In genomic region chr17:41520821-41521521, GRCh38 we compare ENCODE assay signal across 14 cellular contexts. TPM values are rescaled to one million over a fixed set of nuclear protein-coding genes. Genes with fewer than 3 reads are reported as not detected.
A peak's percentile ranks its signal among the peaks of the same experiment; 100 is the strongest.
DNase-seq lines count a peak whose midpoint lies in the region; ATAC-seq and TF ChIP-seq lines count a peak whose summit lies in the region.
"Had no signal": no experiment of that assay in that cellular context is flagged by ENCODE, and none has a peak within 500 bp of the region (broad histone marks: within the 10 kb centered on the region; RNA-seq: fewer than 3 reads in every experiment).

No MANE protein-coding gene starts in this region.

- H3K4me3 ChIP-seq in colonic mucosa = no peak overlapping the region
- no peak overlapping the region for H3K4me3 ChIP-seq in skeletal muscle satellite cell (ENCODE audit: low read length)
- H3K4me3 ChIP-seq: cardiac muscle cell, gastroesophageal sphincter, right atrium auricular region had no signal

- H3K9ac ChIP-seq in colonic mucosa (ENCODE audit: low read depth in 2 of 2, low read length in 2 of 2) = peak overlapping the region in 1 of 2 donors; percentile 66
- no peak overlapping the region for H3K9ac ChIP-seq in skeletal muscle satellite cell (ENCODE audit: low read depth, low read length)

- H3K27me3 Mint-ChIP-seq in HFFc6 (ENCODE audit: insufficient read depth) = peaks cover 1% of the 10 kb centered on the region

- peaks cover 20% of the 10 kb centered on the region for H3K4me1 ChIP-seq in colonic mucosa
- H3K4me1 ChIP-seq in skeletal muscle satellite cell (ENCODE audit: control insufficient read depth, insufficient read depth, low read length) = peaks cover 32% of the 10 kb centered on the region
- H3K4me1 ChIP-seq: gastroesophageal sphincter, right atrium auricular region had no signal

- H3K9me3 ChIP-seq in colonic mucosa = no peaks in the 10 kb centered on the region
- H3K9me3 ChIP-seq in skeletal muscle satellite cell (replicated peaks; ENCODE audit: low read length) = no peaks in the 10 kb centered on the region
- H3K9me3 ChIP-seq: gastroesophageal sphincter, right atrium auricular region had no signal

- TF ChIP-seq CTCF in HFFc6 (IDR thresholded peaks at IDR 0.05) (no peak), colonic mucosa (IDR thresholded peaks at IDR 0.05) (no peak)

- H3K27me3 ChIP-seq in colonic mucosa = no peaks in the 10 kb centered on the region
- H3K27me3 ChIP-seq in skeletal muscle satellite cell (ENCODE audit: control insufficient read depth, insufficient read depth, low read length) = no peaks in the 10 kb centered on the region
- H3K27me3 ChIP-seq: cardiac muscle cell, right atrium auricular region had no signal

- H3K9me3 Mint-ChIP-seq in HFFc6 = no peaks in the 10 kb centered on the region

- TF ChIP-seq POLR2A in GM18505 (IDR thresholded peaks at IDR 0.05; ENCODE audit: borderline replicate concordance, extremely low read depth, insufficient read depth, insufficient read length) = no peak

- peak overlapping the region; percentile 92 for H3K27ac Mint-ChIP-seq in HFFc6

- H3K36me3 ChIP-seq in colonic mucosa (no peaks in the 10 kb centered on the region), skeletal muscle satellite cell (ENCODE audit: insufficient read depth, low read length) (no peaks in the 10 kb centered on the region)
- H3K36me3 ChIP-seq: gastroesophageal sphincter, right atrium auricular region had no signal

- peak overlapping the region; percentile 53; the same call in 1 of the 2 replicates for H3K4me3 Mint-ChIP-seq in HFFc6

- ATAC-seq in GM18505 (IDR thresholded peaks at IDR 0.05; ENCODE audit: unreplicated experiment) (no peak), HG03159 (IDR thresholded peaks at IDR 0.05; ENCODE audit: unreplicated experiment) (no peak), HG03039 (IDR thresholded peaks at IDR 0.05; ENCODE audit: unreplicated experiment) (no peak)
- ATAC-seq: gastroesophageal sphincter had no signal

- intact Hi-C loops in colonic mucosa (cut with DNase I) = no loop called here

- no peak for DNase-seq in HFFc6
- DNase-seq in NCI-H2196 treated with DMSO at 0.1 percent for 48 hours (lab: John Stamatoyannopoulos, UW; ENCODE audit: unreplicated experiment) = peak; percentile 50
- DNase-seq in colonic mucosa = peak; percentile 78
- no peak for DNase-seq in ureter (ENCODE audit: low spot score)
- DNase-seq: GF-D8, NCI-H524 treated with DMSO at 0.1 percent for 48 hours had no signal

- H3K27ac ChIP-seq in colonic mucosa = peak overlapping the region; percentile 82
- H3K27ac ChIP-seq: cardiac muscle cell, gastroesophageal sphincter, right atrium auricular region had no signal

- no peaks in the 10 kb centered on the region for H3K36me3 Mint-ChIP-seq in HFFc6 (ENCODE audit: low read depth)

- peak overlapping the region; percentile 25 for H3K4me2 ChIP-seq in skeletal muscle satellite cell (ENCODE audit: low read length)

- H3K4me1 Mint-ChIP-seq in HFFc6 (ENCODE audit: low read depth) = peaks cover 44% of the 10 kb centered on the region

RNA-seq across cellular contexts. Expression of gene KRT15, which starts 2.3 kb away (rescaled TPM):
- total RNA-seq in HFFc6 (2021; fragmentation: NEBNext Ultra II Directional; extraction: Animal tissue kit (Norgen Biotek cat#: 25700)) = 1 to 10 TPM; 5.0 to 8.6 (median 6.9) TPM
- total RNA-seq in colonic mucosa (10 to 100 TPM in 1 of 2 donors, 1 to 10 TPM in 1; 5.8 to 20.0 TPM), ureter (147 TPM)
- 0.44 and 1.5 TPM in 2 replicates for total RNA-seq in skeletal muscle satellite cell (2012; rRNA removed)

RNA-seq across cellular contexts. Expression of gene KRT19, which starts 7.1 kb away (rescaled TPM):
- 100 to 1,000 TPM in 2 of 6 experiments, 10 to 100 TPM in 4; 45.7 to 244 (median 50.6) TPM for total RNA-seq in HFFc6 (2021; fragmentation: NEBNext Ultra II Directional; extraction: Animal tissue kit (Norgen Biotek cat#: 25700))
- total RNA-seq in colonic mucosa = 1,000 to 10,000 TPM; 2,159 to 2,203 TPM
- 3.1 and 12.4 TPM in 2 replicates for total RNA-seq in skeletal muscle satellite cell (2012; rRNA removed)
- total RNA-seq in ureter = 2,124 TPM

RNA-seq across cellular contexts. Expression of gene KRT13, which starts 15.6 kb away (rescaled TPM):
- total RNA-seq in HFFc6 (2021; fragmentation: NEBNext Ultra II Directional; extraction: Animal tissue kit (Norgen Biotek cat#: 25700)) = not detected
- under 1 TPM in 1 of 2 donors, not detected in 1; 0.25 TPM for total RNA-seq in colonic mucosa
- not detected in 2 replicates for total RNA-seq in skeletal muscle satellite cell (2012; rRNA removed)
- total RNA-seq in ureter = 2,358 TPM
- total RNA-seq: cardiac muscle cell, lung microvascular endothelial cell, right atrium auricular region had no signal

RNA-seq across cellular contexts. Expression of gene KRT36, which starts 31.3 kb away (rescaled TPM):
- not detected for total RNA-seq in HFFc6 (2021; fragmentation: NEBNext Ultra II Directional; extraction: Animal tissue kit (Norgen Biotek cat#: 25700))
- total RNA-seq in colonic mucosa = not detected
- total RNA-seq in skeletal muscle satellite cell (2012; rRNA removed) = not detected in 2 replicates
- not detected for total RNA-seq in ureter
- total RNA-seq: cardiac muscle cell, gastroesophageal sphincter, lung microvascular endothelial cell, right atrium auricular region had no signal

RNA-seq across cellular contexts. Expression of gene KRT35, which starts 40.0 kb away (rescaled TPM):
- not detected for total RNA-seq in HFFc6 (2021; fragmentation: NEBNext Ultra II Directional; extraction: Animal tissue kit (Norgen Biotek cat#: 25700))
- total RNA-seq in colonic mucosa (not detected), ureter (not detected)
- not detected in 2 replicates for total RNA-seq in skeletal muscle satellite cell (2012; rRNA removed)
- total RNA-seq: cardiac muscle cell, gastroesophageal sphincter, lung microvascular endothelial cell, right atrium auricular region had no signal

Comparison
In these comparisons a context has a peak if more than half of its experiments do, and no peak if none do; other contexts are left out.
1. DNase-seq: peak in NCI-H2196 treated with DMSO at 0.1 percent for 48 hours (single experiment) and colonic mucosa (single experiment); none in HFFc6 (single experiment) and ureter (single experiment).
2. RNA of gene KRT13, which starts 15.6 kb away (total RNA-seq): 2,358 TPM in ureter (single experiment); 0.25 TPM in colonic mucosa and not detected in HFFc6; every median in the first group is over 1,000 times any median in the second.